ENCODE assay signal across 1 cellular context in the genomic region with DNA sequence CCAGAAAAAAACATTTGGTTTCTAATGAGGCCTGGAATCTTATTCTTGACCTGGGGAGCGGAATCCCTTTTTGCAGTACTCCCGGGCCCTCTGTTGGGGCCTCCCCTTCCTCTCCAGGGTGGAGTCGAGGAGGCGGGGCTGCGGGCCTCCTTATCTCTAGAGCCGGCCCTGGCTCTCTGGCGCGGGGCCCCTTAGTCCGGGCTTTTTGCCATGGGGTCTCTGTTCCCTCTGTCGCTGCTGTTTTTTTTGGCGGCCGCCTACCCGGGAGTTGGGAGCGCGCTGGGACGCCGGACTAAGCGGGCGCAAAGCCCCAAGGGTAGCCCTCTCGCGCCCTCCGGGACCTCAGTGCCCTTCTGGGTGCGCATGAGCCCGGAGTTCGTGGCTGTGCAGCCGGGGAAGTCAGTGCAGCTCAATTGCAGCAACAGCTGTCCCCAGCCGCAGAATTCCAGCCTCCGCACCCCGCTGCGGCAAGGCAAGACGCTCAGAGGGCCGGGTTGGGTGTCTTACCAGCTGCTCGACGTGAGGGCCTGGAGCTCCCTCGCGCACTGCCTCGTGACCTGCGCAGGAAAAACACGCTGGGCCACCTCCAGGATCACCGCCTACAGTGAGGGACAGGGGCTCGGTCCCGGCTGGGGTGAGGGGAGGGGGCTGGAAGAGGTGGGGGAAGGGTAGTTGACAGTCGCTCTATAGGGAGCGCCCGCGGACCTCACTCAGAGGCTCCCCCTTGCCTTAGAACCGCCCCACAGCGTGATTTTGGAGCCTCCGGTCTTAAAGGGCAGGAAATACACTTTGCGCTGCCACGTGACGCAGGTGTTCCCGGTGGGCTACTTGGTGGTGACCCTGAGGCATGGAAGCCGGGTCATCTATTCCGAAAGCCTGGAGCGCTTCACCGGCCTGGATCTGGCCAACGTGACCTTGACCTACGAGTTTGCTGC.
A peak's percentile ranks its signal among the peaks of the same experiment; 100 is the strongest.
TF ChIP-seq lines count a peak whose summit lies in the region.

A gene with protein sequence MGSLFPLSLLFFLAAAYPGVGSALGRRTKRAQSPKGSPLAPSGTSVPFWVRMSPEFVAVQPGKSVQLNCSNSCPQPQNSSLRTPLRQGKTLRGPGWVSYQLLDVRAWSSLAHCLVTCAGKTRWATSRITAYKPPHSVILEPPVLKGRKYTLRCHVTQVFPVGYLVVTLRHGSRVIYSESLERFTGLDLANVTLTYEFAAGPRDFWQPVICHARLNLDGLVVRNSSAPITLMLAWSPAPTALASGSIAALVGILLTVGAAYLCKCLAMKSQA (plus strand): TSS at position 153 of the 935 bp plus-strand sequence. CDS start 58 bp downstream, at position 211.

TF ChIP-seq in HepG2, 621 proteins besides CTCF, POLR2A, EP300 and RAD21 (continued from another document and continues in another):
- peak; percentile 31 for TF ChIP-seq ISL2 (CRISPR knock-in tag; IDR thresholded peaks at IDR 0.05)
- TF ChIP-seq ZNF556 (CRISPR knock-in tag; IDR thresholded peaks at IDR 0.05; ENCODE audit: borderline replicate concordance): no peak
- TF ChIP-seq, protein P1, sequence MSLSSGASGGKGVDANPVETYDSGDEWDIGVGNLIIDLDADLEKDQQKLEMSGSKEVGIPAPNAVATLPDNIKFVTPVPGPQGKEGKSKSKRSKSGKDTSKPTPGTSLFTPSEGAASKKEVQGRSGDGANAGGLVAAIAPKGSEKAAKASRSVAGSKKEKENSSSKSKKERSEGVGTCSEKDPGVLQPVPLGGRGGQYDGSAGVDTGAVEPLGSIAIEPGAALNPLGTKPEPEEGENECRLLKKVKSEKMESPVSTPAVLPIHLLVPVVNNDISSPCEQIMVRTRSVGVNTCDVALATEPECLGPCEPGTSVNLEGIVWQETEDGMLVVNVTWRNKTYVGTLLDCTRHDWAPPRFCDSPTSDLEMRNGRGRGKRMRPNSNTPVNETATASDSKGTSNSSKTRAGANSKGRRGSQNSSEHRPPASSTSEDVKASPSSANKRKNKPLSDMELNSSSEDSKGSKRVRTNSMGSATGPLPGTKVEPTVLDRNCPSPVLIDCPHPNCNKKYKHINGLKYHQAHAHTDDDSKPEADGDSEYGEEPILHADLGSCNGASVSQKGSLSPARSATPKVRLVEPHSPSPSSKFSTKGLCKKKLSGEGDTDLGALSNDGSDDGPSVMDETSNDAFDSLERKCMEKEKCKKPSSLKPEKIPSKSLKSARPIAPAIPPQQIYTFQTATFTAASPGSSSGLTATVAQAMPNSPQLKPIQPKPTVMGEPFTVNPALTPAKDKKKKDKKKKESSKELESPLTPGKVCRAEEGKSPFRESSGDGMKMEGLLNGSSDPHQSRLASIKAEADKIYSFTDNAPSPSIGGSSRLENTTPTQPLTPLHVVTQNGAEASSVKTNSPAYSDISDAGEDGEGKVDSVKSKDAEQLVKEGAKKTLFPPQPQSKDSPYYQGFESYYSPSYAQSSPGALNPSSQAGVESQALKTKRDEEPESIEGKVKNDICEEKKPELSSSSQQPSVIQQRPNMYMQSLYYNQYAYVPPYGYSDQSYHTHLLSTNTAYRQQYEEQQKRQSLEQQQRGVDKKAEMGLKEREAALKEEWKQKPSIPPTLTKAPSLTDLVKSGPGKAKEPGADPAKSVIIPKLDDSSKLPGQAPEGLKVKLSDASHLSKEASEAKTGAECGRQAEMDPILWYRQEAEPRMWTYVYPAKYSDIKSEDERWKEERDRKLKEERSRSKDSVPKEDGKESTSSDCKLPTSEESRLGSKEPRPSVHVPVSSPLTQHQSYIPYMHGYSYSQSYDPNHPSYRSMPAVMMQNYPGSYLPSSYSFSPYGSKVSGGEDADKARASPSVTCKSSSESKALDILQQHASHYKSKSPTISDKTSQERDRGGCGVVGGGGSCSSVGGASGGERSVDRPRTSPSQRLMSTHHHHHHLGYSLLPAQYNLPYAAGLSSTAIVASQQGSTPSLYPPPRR (CRISPR knock-in tag; IDR thresholded peaks at IDR 0.05; ENCODE audit: borderline replicate concordance): peak; percentile 5
- no peak for TF ChIP-seq ZNF431 (CRISPR knock-in tag; IDR thresholded peaks at IDR 0.05; ENCODE audit: borderline replicate concordance, low read depth)
- TF ChIP-seq SP1 (IDR thresholded peaks at IDR 0.05): no peak
- no peak for TF ChIP-seq SP1 (CRISPR knock-in tag; IDR thresholded peaks at IDR 0.05)
- TF ChIP-seq ZNF12 (CRISPR knock-in tag; IDR thresholded peaks at IDR 0.05): no peak
- TF ChIP-seq, protein P2, sequence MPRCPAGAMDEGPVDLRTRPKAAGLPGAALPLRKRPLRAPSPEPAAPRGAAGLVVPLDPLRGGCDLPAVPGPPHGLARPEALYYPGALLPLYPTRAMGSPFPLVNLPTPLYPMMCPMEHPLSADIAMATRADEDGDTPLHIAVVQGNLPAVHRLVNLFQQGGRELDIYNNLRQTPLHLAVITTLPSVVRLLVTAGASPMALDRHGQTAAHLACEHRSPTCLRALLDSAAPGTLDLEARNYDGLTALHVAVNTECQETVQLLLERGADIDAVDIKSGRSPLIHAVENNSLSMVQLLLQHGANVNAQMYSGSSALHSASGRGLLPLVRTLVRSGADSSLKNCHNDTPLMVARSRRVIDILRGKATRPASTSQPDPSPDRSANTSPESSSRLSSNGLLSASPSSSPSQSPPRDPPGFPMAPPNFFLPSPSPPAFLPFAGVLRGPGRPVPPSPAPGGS (CRISPR knock-in tag; IDR thresholded peaks at IDR 0.05): 0 out of 2 replicates have a peak, but pooled peaks have one; percentile 14
- TF ChIP-seq, protein P3, sequence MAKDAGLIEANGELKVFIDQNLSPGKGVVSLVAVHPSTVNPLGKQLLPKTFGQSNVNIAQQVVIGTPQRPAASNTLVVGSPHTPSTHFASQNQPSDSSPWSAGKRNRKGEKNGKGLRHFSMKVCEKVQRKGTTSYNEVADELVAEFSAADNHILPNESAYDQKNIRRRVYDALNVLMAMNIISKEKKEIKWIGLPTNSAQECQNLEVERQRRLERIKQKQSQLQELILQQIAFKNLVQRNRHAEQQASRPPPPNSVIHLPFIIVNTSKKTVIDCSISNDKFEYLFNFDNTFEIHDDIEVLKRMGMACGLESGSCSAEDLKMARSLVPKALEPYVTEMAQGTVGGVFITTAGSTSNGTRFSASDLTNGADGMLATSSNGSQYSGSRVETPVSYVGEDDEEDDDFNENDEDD (CRISPR knock-in tag; IDR thresholded peaks at IDR 0.05; ENCODE audit: borderline replicate concordance): no peak
- no peak for TF ChIP-seq RFX1 (IDR thresholded peaks at IDR 0.05)
- TF ChIP-seq SETDB1 (CRISPR knock-in tag; IDR thresholded peaks at IDR 0.05; ENCODE audit: borderline replicate concordance): no peak
- TF ChIP-seq, protein P4, sequence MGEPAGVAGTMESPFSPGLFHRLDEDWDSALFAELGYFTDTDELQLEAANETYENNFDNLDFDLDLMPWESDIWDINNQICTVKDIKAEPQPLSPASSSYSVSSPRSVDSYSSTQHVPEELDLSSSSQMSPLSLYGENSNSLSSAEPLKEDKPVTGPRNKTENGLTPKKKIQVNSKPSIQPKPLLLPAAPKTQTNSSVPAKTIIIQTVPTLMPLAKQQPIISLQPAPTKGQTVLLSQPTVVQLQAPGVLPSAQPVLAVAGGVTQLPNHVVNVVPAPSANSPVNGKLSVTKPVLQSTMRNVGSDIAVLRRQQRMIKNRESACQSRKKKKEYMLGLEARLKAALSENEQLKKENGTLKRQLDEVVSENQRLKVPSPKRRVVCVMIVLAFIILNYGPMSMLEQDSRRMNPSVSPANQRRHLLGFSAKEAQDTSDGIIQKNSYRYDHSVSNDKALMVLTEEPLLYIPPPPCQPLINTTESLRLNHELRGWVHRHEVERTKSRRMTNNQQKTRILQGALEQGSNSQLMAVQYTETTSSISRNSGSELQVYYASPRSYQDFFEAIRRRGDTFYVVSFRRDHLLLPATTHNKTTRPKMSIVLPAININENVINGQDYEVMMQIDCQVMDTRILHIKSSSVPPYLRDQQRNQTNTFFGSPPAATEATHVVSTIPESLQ (CRISPR knock-in tag; conservative IDR thresholded peaks at IDR 0.05): no peak
- TF ChIP-seq EED (CRISPR knock-in tag; IDR thresholded peaks at IDR 0.05): no peak
- TF ChIP-seq RXRB (CRISPR knock-in tag; IDR thresholded peaks at IDR 0.05; ENCODE audit: borderline replicate concordance): 0 out of 2 replicates have a peak, but pooled peaks have one; percentile 14
- no peak for TF ChIP-seq ZNF720 (CRISPR knock-in tag; IDR thresholded peaks at IDR 0.05)
- no peak for TF ChIP-seq NFATC3 (CRISPR knock-in tag; IDR thresholded peaks at IDR 0.05)
- no peak for TF ChIP-seq ZNF232 (CRISPR knock-in tag; IDR thresholded peaks at IDR 0.05; ENCODE audit: borderline replicate concordance)
- TF ChIP-seq, protein P5, sequence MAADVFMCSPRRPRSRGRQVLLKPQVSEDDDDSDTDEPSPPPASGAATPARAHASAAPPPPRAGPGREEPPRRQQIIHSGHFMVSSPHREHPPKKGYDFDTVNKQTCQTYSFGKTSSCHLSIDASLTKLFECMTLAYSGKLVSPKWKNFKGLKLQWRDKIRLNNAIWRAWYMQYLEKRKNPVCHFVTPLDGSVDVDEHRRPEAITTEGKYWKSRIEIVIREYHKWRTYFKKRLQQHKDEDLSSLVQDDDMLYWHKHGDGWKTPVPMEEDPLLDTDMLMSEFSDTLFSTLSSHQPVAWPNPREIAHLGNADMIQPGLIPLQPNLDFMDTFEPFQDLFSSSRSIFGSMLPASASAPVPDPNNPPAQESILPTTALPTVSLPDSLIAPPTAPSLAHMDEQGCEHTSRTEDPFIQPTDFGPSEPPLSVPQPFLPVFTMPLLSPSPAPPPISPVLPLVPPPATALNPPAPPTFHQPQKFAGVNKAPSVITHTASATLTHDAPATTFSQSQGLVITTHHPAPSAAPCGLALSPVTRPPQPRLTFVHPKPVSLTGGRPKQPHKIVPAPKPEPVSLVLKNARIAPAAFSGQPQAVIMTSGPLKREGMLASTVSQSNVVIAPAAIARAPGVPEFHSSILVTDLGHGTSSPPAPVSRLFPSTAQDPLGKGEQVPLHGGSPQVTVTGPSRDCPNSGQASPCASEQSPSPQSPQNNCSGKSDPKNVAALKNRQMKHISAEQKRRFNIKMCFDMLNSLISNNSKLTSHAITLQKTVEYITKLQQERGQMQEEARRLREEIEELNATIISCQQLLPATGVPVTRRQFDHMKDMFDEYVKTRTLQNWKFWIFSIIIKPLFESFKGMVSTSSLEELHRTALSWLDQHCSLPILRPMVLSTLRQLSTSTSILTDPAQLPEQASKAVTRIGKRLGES (CRISPR knock-in tag; IDR thresholded peaks at IDR 0.05; ENCODE audit: borderline replicate concordance): no peak
- no peak; the same call in 1 of the 2 replicates for TF ChIP-seq KAT8 (CRISPR knock-in tag; IDR thresholded peaks at IDR 0.05)
- peak; percentile 43; the same call in 1 of the 2 replicates for TF ChIP-seq ZFX (CRISPR knock-in tag; IDR thresholded peaks at IDR 0.05; ENCODE audit: low read depth)
- TF ChIP-seq ZNF737 (CRISPR knock-in tag; IDR thresholded peaks at IDR 0.05; ENCODE audit: borderline replicate concordance): no peak
- TF ChIP-seq, protein P6, sequence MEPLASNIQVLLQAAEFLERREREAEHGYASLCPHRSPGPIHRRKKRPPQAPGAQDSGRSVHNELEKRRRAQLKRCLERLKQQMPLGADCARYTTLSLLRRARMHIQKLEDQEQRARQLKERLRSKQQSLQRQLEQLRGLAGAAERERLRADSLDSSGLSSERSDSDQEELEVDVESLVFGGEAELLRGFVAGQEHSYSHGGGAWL (CRISPR knock-in tag; IDR thresholded peaks at IDR 0.05): no peak
- TF ChIP-seq, protein P7, sequence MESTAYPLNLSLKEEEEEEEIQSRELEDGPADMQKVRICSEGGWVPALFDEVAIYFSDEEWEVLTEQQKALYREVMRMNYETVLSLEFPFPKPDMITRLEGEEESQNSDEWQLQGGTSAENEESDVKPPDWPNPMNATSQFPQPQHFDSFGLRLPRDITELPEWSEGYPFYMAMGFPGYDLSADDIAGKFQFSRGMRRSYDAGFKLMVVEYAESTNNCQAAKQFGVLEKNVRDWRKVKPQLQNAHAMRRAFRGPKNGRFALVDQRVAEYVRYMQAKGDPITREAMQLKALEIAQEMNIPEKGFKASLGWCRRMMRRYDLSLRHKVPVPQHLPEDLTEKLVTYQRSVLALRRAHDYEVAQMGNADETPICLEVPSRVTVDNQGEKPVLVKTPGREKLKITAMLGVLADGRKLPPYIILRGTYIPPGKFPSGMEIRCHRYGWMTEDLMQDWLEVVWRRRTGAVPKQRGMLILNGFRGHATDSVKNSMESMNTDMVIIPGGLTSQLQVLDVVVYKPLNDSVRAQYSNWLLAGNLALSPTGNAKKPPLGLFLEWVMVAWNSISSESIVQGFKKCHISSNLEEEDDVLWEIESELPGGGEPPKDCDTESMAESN (CRISPR knock-in tag; conservative IDR thresholded peaks at IDR 0.05): no peak
- TF ChIP-seq, protein P8, sequence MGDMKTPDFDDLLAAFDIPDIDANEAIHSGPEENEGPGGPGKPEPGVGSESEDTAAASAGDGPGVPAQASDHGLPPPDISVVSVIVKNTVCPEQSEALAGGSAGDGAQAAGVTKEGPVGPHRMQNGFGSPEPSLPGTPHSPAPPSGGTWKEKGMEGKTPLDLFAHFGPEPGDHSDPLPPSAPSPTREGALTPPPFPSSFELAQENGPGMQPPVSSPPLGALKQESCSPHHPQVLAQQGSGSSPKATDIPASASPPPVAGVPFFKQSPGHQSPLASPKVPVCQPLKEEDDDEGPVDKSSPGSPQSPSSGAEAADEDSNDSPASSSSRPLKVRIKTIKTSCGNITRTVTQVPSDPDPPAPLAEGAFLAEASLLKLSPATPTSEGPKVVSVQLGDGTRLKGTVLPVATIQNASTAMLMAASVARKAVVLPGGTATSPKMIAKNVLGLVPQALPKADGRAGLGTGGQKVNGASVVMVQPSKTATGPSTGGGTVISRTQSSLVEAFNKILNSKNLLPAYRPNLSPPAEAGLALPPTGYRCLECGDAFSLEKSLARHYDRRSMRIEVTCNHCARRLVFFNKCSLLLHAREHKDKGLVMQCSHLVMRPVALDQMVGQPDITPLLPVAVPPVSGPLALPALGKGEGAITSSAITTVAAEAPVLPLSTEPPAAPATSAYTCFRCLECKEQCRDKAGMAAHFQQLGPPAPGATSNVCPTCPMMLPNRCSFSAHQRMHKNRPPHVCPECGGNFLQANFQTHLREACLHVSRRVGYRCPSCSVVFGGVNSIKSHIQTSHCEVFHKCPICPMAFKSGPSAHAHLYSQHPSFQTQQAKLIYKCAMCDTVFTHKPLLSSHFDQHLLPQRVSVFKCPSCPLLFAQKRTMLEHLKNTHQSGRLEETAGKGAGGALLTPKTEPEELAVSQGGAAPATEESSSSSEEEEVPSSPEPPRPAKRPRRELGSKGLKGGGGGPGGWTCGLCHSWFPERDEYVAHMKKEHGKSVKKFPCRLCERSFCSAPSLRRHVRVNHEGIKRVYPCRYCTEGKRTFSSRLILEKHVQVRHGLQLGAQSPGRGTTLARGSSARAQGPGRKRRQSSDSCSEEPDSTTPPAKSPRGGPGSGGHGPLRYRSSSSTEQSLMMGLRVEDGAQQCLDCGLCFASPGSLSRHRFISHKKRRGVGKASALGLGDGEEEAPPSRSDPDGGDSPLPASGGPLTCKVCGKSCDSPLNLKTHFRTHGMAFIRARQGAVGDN (CRISPR knock-in tag; IDR thresholded peaks at IDR 0.05): peak; percentile 88
- TF ChIP-seq, protein P9, sequence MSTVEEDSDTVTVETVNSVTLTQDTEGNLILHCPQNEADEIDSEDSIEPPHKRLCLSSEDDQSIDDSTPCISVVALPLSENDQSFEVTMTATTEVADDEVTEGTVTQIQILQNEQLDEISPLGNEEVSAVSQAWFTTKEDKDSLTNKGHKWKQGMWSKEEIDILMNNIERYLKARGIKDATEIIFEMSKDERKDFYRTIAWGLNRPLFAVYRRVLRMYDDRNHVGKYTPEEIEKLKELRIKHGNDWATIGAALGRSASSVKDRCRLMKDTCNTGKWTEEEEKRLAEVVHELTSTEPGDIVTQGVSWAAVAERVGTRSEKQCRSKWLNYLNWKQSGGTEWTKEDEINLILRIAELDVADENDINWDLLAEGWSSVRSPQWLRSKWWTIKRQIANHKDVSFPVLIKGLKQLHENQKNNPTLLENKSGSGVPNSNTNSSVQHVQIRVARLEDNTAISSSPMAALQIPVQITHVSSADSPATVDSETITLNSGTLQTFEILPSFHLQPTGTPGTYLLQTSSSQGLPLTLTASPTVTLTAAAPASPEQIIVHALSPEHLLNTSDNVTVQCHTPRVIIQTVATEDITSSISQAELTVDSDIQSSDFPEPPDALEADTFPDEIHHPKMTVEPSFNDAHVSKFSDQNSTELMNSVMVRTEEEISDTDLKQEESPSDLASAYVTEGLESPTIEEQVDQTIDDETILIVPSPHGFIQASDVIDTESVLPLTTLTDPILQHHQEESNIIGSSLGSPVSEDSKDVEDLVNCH (CRISPR knock-in tag; IDR thresholded peaks at IDR 0.05): no peak
- no peak for TF ChIP-seq ZNF780A (CRISPR knock-in tag; IDR thresholded peaks at IDR 0.05)
- no peak for TF ChIP-seq RFX3 (CRISPR knock-in tag; IDR thresholded peaks at IDR 0.05)
